In the genomic region with DNA sequence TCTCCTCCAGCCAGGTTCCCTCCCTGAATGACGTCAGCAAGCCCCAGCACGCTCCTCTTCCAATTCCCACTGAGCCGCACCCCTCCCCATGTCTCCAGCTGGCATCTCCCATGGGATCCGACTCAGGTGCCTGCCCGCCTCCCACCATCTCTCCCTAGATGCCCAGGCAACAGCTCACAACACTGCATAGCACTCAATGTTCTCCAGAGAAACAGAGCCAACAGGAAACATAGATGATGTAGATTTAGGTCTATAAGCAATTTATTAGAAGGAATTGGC, we compare ENCODE assay signal across 16 cellular contexts.
DNase-seq lines count a peak whose midpoint lies in the region; ATAC-seq and TF ChIP-seq lines count a peak whose summit lies in the region.
"Had no signal": no experiment of that assay in that cellular context is flagged by ENCODE, and none has a peak within 500 bp of the region (broad histone marks: within the 10 kb centered on the region; RNA-seq: fewer than 3 reads in every experiment).

No MANE protein-coding gene starts in this region.

- H3K9me3 Mint-ChIP-seq in MCF 10A (ENCODE audit: unreplicated experiment) = peaks cover 29% of the 10 kb centered on the region

- H3K27ac Mint-ChIP-seq in MCF 10A (ENCODE audit: low read depth, unreplicated experiment) = no peak overlapping the region

- no peaks in the 10 kb centered on the region for H3K27me3 ChIP-seq in right atrium auricular region

- BruUV-seq in MCF 10A (replicated peaks; lab: Mats Ljungman, UMichigan) = no TSS peak

- H3K4me1 Mint-ChIP-seq in MCF 10A (ENCODE audit: insufficient read depth, unreplicated experiment) = no peaks in the 10 kb centered on the region
- H3K4me1 Mint-ChIP-seq: CD14-positive monocyte had no signal

- no peak overlapping the region for H3K27ac ChIP-seq in right atrium auricular region
- H3K27ac ChIP-seq: GM23248, KMS-11, SJCRH30 had no signal

- H3K9me3 ChIP-seq in right atrium auricular region = peaks cover 0 to 23% of the 10 kb centered on the region in 2 donors
- H3K9me3 ChIP-seq: MG63, SJCRH30 had no signal

- H3K4me1 ChIP-seq in right atrium auricular region = no peaks in the 10 kb centered on the region
- H3K4me1 ChIP-seq: SJCRH30 had no signal

- peak; percentile 30 for DNase-seq in right atrium auricular region (ENCODE audit: low spot score)
- DNase-seq in left ventricle myocardium superior = no peak
- peak; percentile 95 for DNase-seq in NCI-H2171 (lab: John Stamatoyannopoulos, UW)
- peak; percentile 74 for DNase-seq in mesenteric fat pad (ENCODE audit: low spot score)
- no peak for DNase-seq in retina
- DNase-seq in MCF 10A (ENCODE audit: unreplicated experiment) = no peak
- no peak for DNase-seq in activated T-cell treated with anti-CD3 and anti-CD28 coated beads, Interleukin-2, amount 50 U/mL, for 48 hours
- DNase-seq: DMS79, GM23248, MG63, NCI-H1092 treated with DMSO at 0.1 percent for 48 hours, NCI-H1930, SJCRH30 had no signal

- peaks cover 6% of the 10 kb centered on the region for H3K36me3 Mint-ChIP-seq in MCF 10A (ENCODE audit: insufficient read depth, unreplicated experiment)
- H3K36me3 Mint-ChIP-seq: CD14-positive monocyte had no signal

- no peaks in the 10 kb centered on the region for H3K27me3 Mint-ChIP-seq in MCF 10A (ENCODE audit: insufficient read depth, unreplicated experiment)

- no peak for TF ChIP-seq CTCF in right atrium auricular region (IDR thresholded peaks at IDR 0.05)
- TF ChIP-seq CTCF in MCF 10A (IDR thresholded peaks at IDR 0.05; ENCODE audit: unreplicated experiment) = no peak

- no peaks in the 10 kb centered on the region for H3K36me3 ChIP-seq in right atrium auricular region
- H3K36me3 ChIP-seq: MG63, SJCRH30 had no signal

- CTCF ChIA-PET in MCF 10A (lab: Yijun Ruan, JAX) = interaction anchor here (0.6 kb wide), 1 partner anchor 10 kb away, joined by 3 read pairs; no protein-coding TSS in a partner anchor

- no peak overlapping the region for H3K4me3 ChIP-seq in right atrium auricular region
- H3K4me3 ChIP-seq: GM23248, MG63, SJCRH30 had no signal

- ATAC-seq in left ventricle myocardium superior (no peak), GM19328 (IDR thresholded peaks at IDR 0.05; ENCODE audit: unreplicated experiment) (no peak)

- POLR2A ChIA-PET in MCF 10A (lab: Yijun Ruan, JAX) = no interaction called here

- H3K4me3 Mint-ChIP-seq in MCF 10A (ENCODE audit: unreplicated experiment) = no peak overlapping the region
- H3K4me3 Mint-ChIP-seq: CD14-positive monocyte had no signal

- intact Hi-C loops in left ventricle myocardium superior (cut with micrococcal nuclease) = no loop called here
- intact Hi-C loops in MCF 10A (cut with micrococcal nuclease) = no loop called here

Comparison
In these comparisons a context has a peak if more than half of its experiments do, and no peak if none do; other contexts are left out.
1. DNase-seq: peak in right atrium auricular region (single experiment), NCI-H2171 (single experiment) and mesenteric fat pad (single experiment); none in left ventricle myocardium superior (single experiment), retina (single experiment), MCF 10A (single experiment) and activated T-cell treated with anti-CD3 and anti-CD28 coated beads, Interleukin-2, amount 50 U/mL, for 48 hours (0 of 2).